In genomic region chr5:171623107-171623506, GRCh38 we compare ENCODE assay signal across 21 cellular contexts.
"Had no signal": no experiment of that assay in that cellular context is flagged by ENCODE, and none has a peak within 500 bp of the region (broad histone marks: within the 10 kb centered on the region; RNA-seq: fewer than 3 reads in every experiment).

No MANE protein-coding gene starts in this region.

- H3K4me1 ChIP-seq: lower lobe of right lung, prostate gland, tibial artery, uterus had no signal

- H3K9me3 Mint-ChIP-seq: central memory CD8-positive, alpha-beta T cell; immature natural killer cell; natural killer cell treated with Interleukin-12 subunit alpha and Interleukin-12 subunit beta and Interleukin-15 and Interleukin-18, amount 100 ng/mL, for 72 hours; stimulated activated naive CD8-positive, alpha-beta T cell treated with anti-CD3 and anti-CD28 coated beads, Interleukin-15, Interleukin-2, amounts not matched to agents 100 ng/mL and 50 ng/mL, for 24 hours had no signal

- H3K36me3 Mint-ChIP-seq: immature natural killer cell; memory B cell; natural killer cell treated with Interleukin-12 subunit alpha and Interleukin-12 subunit beta and Interleukin-15 and Interleukin-18, amount 100 ng/mL, for 72 hours had no signal

- H3K4me3 Mint-ChIP-seq: central memory CD8-positive, alpha-beta T cell; immature natural killer cell; memory B cell; natural killer cell treated with Interleukin-12 subunit alpha and Interleukin-12 subunit beta and Interleukin-15 and Interleukin-18, amount 100 ng/mL, for 72 hours; stimulated activated naive CD8-positive, alpha-beta T cell treated with anti-CD3 and anti-CD28 coated beads, Interleukin-15, Interleukin-2, amounts not matched to agents 100 ng/mL and 50 ng/mL, for 24 hours had no signal

- H3K27me3 ChIP-seq: heart left ventricle, ovary, upper lobe of left lung, uterus had no signal

- H3K36me3 ChIP-seq: heart left ventricle, left ventricle myocardium inferior, lower lobe of right lung, ovary, prostate gland, tibial artery, upper lobe of left lung, uterus had no signal

- DNase-seq: cortex of kidney; dorsolateral prefrontal cortex; effector CD8-positive, alpha-beta T cell; foreskin melanocyte; heart left ventricle; hippocampal formation; immature natural killer cell; left ventricle myocardium inferior; lower lobe of right lung; midbrain; ovary; stimulated activated CD4-positive, alpha-beta T cell treated with anti-CD3 and anti-CD28 coated beads, Interleukin-2, amount 100 ng/mL, for 48 hours; tibial artery; upper lobe of left lung; uterus had no signal

- H3K4me1 Mint-ChIP-seq: central memory CD8-positive, alpha-beta T cell; immature natural killer cell; memory B cell had no signal

- H3K27ac ChIP-seq: dorsolateral prefrontal cortex, heart left ventricle, left ventricle myocardium inferior, ovary, prostate gland, tibial artery, uterus had no signal

- H3K27ac Mint-ChIP-seq: immature natural killer cell; memory B cell; natural killer cell treated with Interleukin-12 subunit alpha and Interleukin-12 subunit beta and Interleukin-15 and Interleukin-18, amount 100 ng/mL, for 72 hours; stimulated activated naive CD8-positive, alpha-beta T cell treated with anti-CD3 and anti-CD28 coated beads, Interleukin-15, Interleukin-2, amounts not matched to agents 100 ng/mL and 50 ng/mL, for 24 hours had no signal

- H3K4me3 ChIP-seq: dorsolateral prefrontal cortex, heart left ventricle, left ventricle myocardium inferior, lower lobe of right lung, ovary, prostate gland, smooth muscle cell, tibial artery, upper lobe of left lung, uterus had no signal

- ATAC-seq: heart left ventricle; natural killer cell treated with Interleukin-12 subunit alpha and Interleukin-12 subunit beta and Interleukin-15 and Interleukin-18, amount 100 ng/mL, for 72 hours had no signal

- H3K4me2 ChIP-seq: smooth muscle cell had no signal
